In the genomic region with DNA sequence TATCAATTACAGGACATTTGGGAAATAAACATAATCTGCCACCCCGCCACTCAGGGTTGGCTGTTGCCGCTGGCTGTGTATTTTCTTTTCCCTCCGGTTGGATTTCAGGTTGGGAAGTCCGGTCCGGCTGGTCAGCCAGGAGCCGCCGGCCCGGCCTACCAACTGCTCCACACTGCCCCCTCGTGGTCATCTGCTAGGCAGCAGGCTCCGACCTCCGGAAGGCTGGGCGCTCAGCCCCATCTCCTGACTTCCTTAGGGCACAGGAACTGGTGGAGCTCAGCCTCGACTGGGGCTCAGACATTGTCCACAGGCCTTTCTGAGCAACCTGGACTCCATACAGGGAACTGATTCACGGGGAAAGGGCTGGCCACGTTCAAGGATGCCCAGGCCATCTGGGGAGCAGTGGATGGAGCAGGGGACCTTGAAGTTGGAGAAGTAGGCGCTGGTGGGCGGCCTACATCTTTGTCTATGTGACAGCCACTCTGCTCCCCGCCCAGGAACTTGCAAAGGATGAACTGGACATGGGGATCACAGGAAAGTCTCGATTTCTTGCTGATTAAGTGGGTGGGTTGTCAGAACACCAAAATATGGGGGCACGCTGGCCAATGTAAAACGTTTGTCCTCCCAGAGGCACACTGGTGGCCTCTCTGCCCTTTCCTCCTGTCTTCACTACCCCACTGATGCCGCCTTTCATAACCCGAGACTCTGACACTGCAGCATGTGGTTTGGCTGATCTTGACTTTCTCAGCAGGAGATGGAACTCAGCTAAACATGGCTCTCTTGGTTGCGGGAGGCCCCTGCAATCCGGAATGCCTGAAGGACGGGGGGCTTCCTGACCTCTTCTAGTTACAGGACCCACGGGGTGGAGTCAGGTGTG, we compare ENCODE assay signal across 8 cellular contexts. TPM values are rescaled to one million over a fixed set of nuclear protein-coding genes. Genes with fewer than 3 reads are reported as not detected.
DNase-seq lines count a peak whose midpoint lies in the region; ATAC-seq and TF ChIP-seq lines count a peak whose summit lies in the region.

No MANE protein-coding gene starts in this region.

- peak; percentile 13 for TF ChIP-seq POLR2A in prostate gland (IDR thresholded peaks at IDR 0.05)

- H3K4me1 Mint-ChIP-seq in activated naive CD8-positive, alpha-beta T cell treated with anti-CD3 and anti-CD28 coated beads, Interleukin-2, amount 50 U/mL, for 24 hours, result peaks cover 2% of the 10 kb centered on the region

- H3K4me3 Mint-ChIP-seq in activated naive CD8-positive, alpha-beta T cell treated with anti-CD3 and anti-CD28 coated beads, Interleukin-2, amount 50 U/mL, for 24 hours, result peak overlapping the region; percentile 34

- ATAC-seq in GM21360 (IDR thresholded peaks at IDR 0.05; ENCODE audit: unreplicated experiment), result peak; percentile 79
- peak; percentile 67 for ATAC-seq in activated naive CD8-positive, alpha-beta T cell treated with anti-CD3 and anti-CD28 coated beads, Interleukin-2, amount 50 U/mL, for 24 hours
- ATAC-seq in aorta (ENCODE audit: low FRiP score), result peak; percentile 93

- H3K36me3 ChIP-seq in prostate gland (no peaks in the 10 kb centered on the region), aorta (ENCODE audit: control insufficient read depth in 1 of 2, insufficient read depth in 2 of 2, low read length in 1 of 2) (no peaks in the 10 kb centered on the region)

- H3K9me3 Mint-ChIP-seq in activated naive CD8-positive, alpha-beta T cell treated with anti-CD3 and anti-CD28 coated beads, Interleukin-2, amount 50 U/mL, for 24 hours, result no peaks in the 10 kb centered on the region

- in situ Hi-C loops in Caki2 (cut with HindIII; ENCODE audit: low pct_unique_long_range_greater_than_20kb, low sequenced_read_pairs), result no loop called here

- H3K27me3 ChIP-seq in prostate gland (replicated peaks; ENCODE audit: insufficient read depth) (no peaks in the 10 kb centered on the region), aorta (ENCODE audit: control insufficient read depth in 1 of 2, insufficient read depth in 2 of 2, low read length in 1 of 2) (no peaks in the 10 kb centered on the region)

- H3K9me3 ChIP-seq in prostate gland (no peaks in the 10 kb centered on the region), aorta (ENCODE audit: control insufficient read depth, low read length) (no peaks in the 10 kb centered on the region)

- H3K27ac ChIP-seq in prostate gland, result no peak overlapping the region
- H3K27ac ChIP-seq in aorta (ENCODE audit: low read depth in 1 of 2, low read length in 2 of 2), result no peak overlapping the region

- H3K27me3 Mint-ChIP-seq in activated naive CD8-positive, alpha-beta T cell treated with anti-CD3 and anti-CD28 coated beads, Interleukin-2, amount 50 U/mL, for 24 hours, result peaks cover 9% of the 10 kb centered on the region

- no peaks in the 10 kb centered on the region for H3K36me3 Mint-ChIP-seq in activated naive CD8-positive, alpha-beta T cell treated with anti-CD3 and anti-CD28 coated beads, Interleukin-2, amount 50 U/mL, for 24 hours (ENCODE audit: low read depth)

- H3K4me3 ChIP-seq in prostate gland (no peak overlapping the region), aorta (ENCODE audit: low read length in 2 of 2) (no peak overlapping the region)

- DNase-seq in Caki2 (ENCODE audit: low read depth), result peak; percentile 62
- peak; percentile 73 for DNase-seq in HT1080 (ENCODE audit: low read depth)
- DNase-seq in SW480 (ENCODE audit: low spot score), result peak; percentile 41
- DNase-seq in activated naive CD8-positive, alpha-beta T cell treated with anti-CD3 and anti-CD28 coated beads, Interleukin-2, amount 50 U/mL, for 24 hours, result peak; percentile 82
- DNase-seq in cardiac septum (ENCODE audit: low spot score), result peak; percentile 93
- DNase-seq in prostate gland (ENCODE audit: low spot score), result peak; percentile 72
- DNase-seq in aorta, result peak; percentile 88 to 96

- 47% methylated on average over 27 of the region's 27 CpGs for WGBS in prostate gland
- 42 to 44% methylated on average over 27 of the region's 27 CpGs for WGBS in aorta, 2 donors

- H3K27ac Mint-ChIP-seq in activated naive CD8-positive, alpha-beta T cell treated with anti-CD3 and anti-CD28 coated beads, Interleukin-2, amount 50 U/mL, for 24 hours, result no peak overlapping the region

- H3K4me1 ChIP-seq in prostate gland (replicated peaks) (no peaks in the 10 kb centered on the region), aorta (ENCODE audit: control insufficient read depth in 1 of 2, insufficient read depth in 2 of 2, low read length in 2 of 2) (no peaks in the 10 kb centered on the region)

- TF ChIP-seq CTCF in prostate gland (IDR thresholded peaks at IDR 0.05), result peak; percentile 92 to 99 (median 96)

- intact Hi-C loops in cardiac septum (cut with DNase I) (loop anchor here (2.0 to 5.0 kb wide), 4 partner anchors 186 to 896 kb away; no protein-coding TSS in a partner anchor), prostate gland (cut with DNase I) (loop anchor here (2.0 to 10.0 kb wide), 4 partner anchors 41 to 894 kb away; partner anchors contain the start of genes NXNL2 and SPIN1), aorta (cut with DNase I) (loop anchor here (5.0 to 10.0 kb wide), 5 partner anchors 114 to 474 kb away; partner anchors contain the start of gene SPIN1 (in 1 of the 2))

RNA-seq across cellular contexts. Expression of gene NXNL2, which starts 43.7 kb away (rescaled TPM):
- total RNA-seq in Caki2 (2014; rRNA removed; shearing (Covaris generic); ENCODE audit: low replicate concordance), result 6.9 and 7.8 TPM in 2 replicates
- 0.77 and 1.0 TPM in 2 replicates for total RNA-seq in HT1080 (2014; rRNA removed; shearing (Covaris generic))
- 0.41 and 2.3 TPM in 2 replicates for polyA plus RNA-seq in HT1080 (2015; cell fraction: cytosol; rRNA removed)
- 2.4 and 3.9 TPM in 2 replicates for polyA plus RNA-seq in HT1080 (2015; cell fraction: nucleus; rRNA removed)
- total RNA-seq in cardiac septum (not detected), prostate gland (1 to 10 TPM in 1 of 2 donors, under 1 TPM in 1; 0.68 to 1.9 TPM), aorta (1 to 10 TPM in 1 of 2 donors, under 1 TPM in 1; 0.78 to 2.2 TPM)
- polyA plus RNA-seq in aorta, result 1 to 10 TPM in 1 of 2 donors, under 1 TPM in 1; 0.75 to 3.1 TPM

Comparison
In these comparisons a context has a peak if more than half of its experiments do, and no peak if none do; other contexts are left out.
1. DNase-seq: peak in every context shown above with its lines; median percentile 93 in cardiac septum; 92 in aorta; 82 in activated naive CD8-positive, alpha-beta T cell treated with anti-CD3 and anti-CD28 coated beads, Interleukin-2, amount 50 U/mL, for 24 hours; 73 in HT1080; 72 in prostate gland; 62 in Caki2; 41 in SW480.